In genomic region chr1:115309504-115309903, GRCh38 we compare ENCODE assay signal across 1 cellular context. TPM values are rescaled to one million over a fixed set of nuclear protein-coding genes. Genes with fewer than 3 reads are reported as not detected.
"Had no signal": no experiment of that assay in that cellular context is flagged by ENCODE, and none has a peak within 500 bp of the region (broad histone marks: within the 10 kb centered on the region; RNA-seq: fewer than 3 reads in every experiment).

No MANE protein-coding gene starts in this region.

RNA-seq across cellular contexts. Expression of gene NGF, which starts 28.5 kb away (rescaled TPM):
- total RNA-seq: LHCN-M2 had no signal
